ENCODE assay signal across 1 cellular context in genomic region chr1:37875833-37876232, GRCh38.
TF ChIP-seq lines count a peak whose summit lies in the region.

No MANE protein-coding gene starts in this region.

TF ChIP-seq in GM23338, 12 proteins besides CTCF, POLR2A, EP300 and RAD21 (continued from another document):
- no peak for TF ChIP-seq ZNF462 (CRISPR knock-in tag; IDR thresholded peaks at IDR 0.05)
- TF ChIP-seq ETS1 (IDR thresholded peaks at IDR 0.05): no peak
- no peak for TF ChIP-seq JUNB (IDR thresholded peaks at IDR 0.05; ENCODE audit: unreplicated experiment)
- no peak for TF ChIP-seq EZH2 (IDR thresholded peaks at IDR 0.05; ENCODE audit: low read depth, unreplicated experiment)
